In genomic region chr18:62281684-62282083, GRCh38 we compare ENCODE assay signal across 15 cellular contexts. TPM values are rescaled to one million over a fixed set of nuclear protein-coding genes. Genes with fewer than 3 reads are reported as not detected.
DNase-seq lines count a peak whose midpoint lies in the region; ATAC-seq, FAIRE-seq and TF ChIP-seq lines count a peak whose summit lies in the region.
"Had no signal": no experiment of that assay in that cellular context is flagged by ENCODE, and none has a peak within 500 bp of the region (broad histone marks: within the 10 kb centered on the region; RNA-seq: fewer than 3 reads in every experiment).

No MANE protein-coding gene starts in this region.

- intact Hi-C loops in gastrocnemius medialis (cut with DNase I; ENCODE audit: low total_unique reads): no loop called here

- H3K4me3 ChIP-seq in ACC112 (ENCODE audit: low read depth, low read length) (peak overlapping the region; percentile 55), gastrocnemius medialis (no peak overlapping the region)
- H3K4me3 ChIP-seq: Peyer's patch had no signal

- H3K79me2 ChIP-seq in ACC112 (ENCODE audit: control insufficient read depth, insufficient read depth, low read length, unreplicated experiment): no peaks in the 10 kb centered on the region

- ATAC-seq in gastrocnemius medialis: no peak
- no peak for ATAC-seq in GM21825 (IDR thresholded peaks at IDR 0.05; ENCODE audit: unreplicated experiment)
- no peak for ATAC-seq in HG02973 (IDR thresholded peaks at IDR 0.05; ENCODE audit: unreplicated experiment)
- ATAC-seq in HG03159 (IDR thresholded peaks at IDR 0.05; ENCODE audit: unreplicated experiment): no peak
- ATAC-seq: left colon, sciatic nerve had no signal

- no peaks in the 10 kb centered on the region for H3K9me3 Mint-ChIP-seq in HFFc6
- H3K9me3 Mint-ChIP-seq in activated naive CD8-positive, alpha-beta T cell (ENCODE audit: low read depth): no peaks in the 10 kb centered on the region
- H3K9me3 Mint-ChIP-seq: activated CD4-positive, alpha-beta memory T cell treated with anti-CD3 and anti-CD28 coated beads for 36 hours; stimulated activated naive CD8-positive, alpha-beta T cell treated with anti-CD3 and anti-CD28 coated beads, Interleukin-15, Interleukin-2, amounts not matched to agents 100 ng/mL and 50 ng/mL, for 24 hours had no signal

- FAIRE-seq in frontal cortex (lab: Jason Lieb, UNC): peak; percentile 40

- H3K27me3 Mint-ChIP-seq in HFFc6 (ENCODE audit: insufficient read depth): no peaks in the 10 kb centered on the region
- no peaks in the 10 kb centered on the region for H3K27me3 Mint-ChIP-seq in activated naive CD8-positive, alpha-beta T cell
- H3K27me3 Mint-ChIP-seq: activated CD4-positive, alpha-beta memory T cell treated with anti-CD3 and anti-CD28 coated beads for 36 hours; stimulated activated naive CD8-positive, alpha-beta T cell treated with anti-CD3 and anti-CD28 coated beads, Interleukin-15, Interleukin-2, amounts not matched to agents 100 ng/mL and 50 ng/mL, for 24 hours had no signal

- peak overlapping the region; percentile 45 for H3K27ac Mint-ChIP-seq in HFFc6
- H3K27ac Mint-ChIP-seq in activated naive CD8-positive, alpha-beta T cell: peak overlapping the region; percentile 41

- TF ChIP-seq CTCF in HFFc6 (IDR thresholded peaks at IDR 0.05) (no peak), gastrocnemius medialis (IDR thresholded peaks at IDR 0.05 in 4 of 5, conservative IDR thresholded peaks at IDR 0.05 in 1 of 5) (no peak)

- in situ Hi-C loops in gastrocnemius medialis (cut with MboI; ENCODE audit: low sequenced_read_pairs in 4 of 4): loop anchor here in 1 of 4 donors (25.0 kb wide), 1 partner anchor 281 kb away; no protein-coding TSS in a partner anchor

- peaks cover 46% of the 10 kb centered on the region for H3K4me1 Mint-ChIP-seq in HFFc6 (ENCODE audit: low read depth)
- H3K4me1 Mint-ChIP-seq in activated naive CD8-positive, alpha-beta T cell (ENCODE audit: low read depth): peaks cover 29% of the 10 kb centered on the region

- 0 out of 2 replicates have a peak, but pooled peaks cover 2% of the 10 kb centered on the region for H3K36me3 ChIP-seq in ACC112 (ENCODE audit: insufficient read depth, low read length)
- H3K36me3 ChIP-seq in gastrocnemius medialis: no peaks in the 10 kb centered on the region

- H3K4me3 Mint-ChIP-seq in HFFc6: peak overlapping the region; percentile 63
- H3K4me3 Mint-ChIP-seq in activated naive CD8-positive, alpha-beta T cell: no peak overlapping the region
- H3K4me3 Mint-ChIP-seq: activated CD4-positive, alpha-beta memory T cell treated with anti-CD3 and anti-CD28 coated beads for 36 hours had no signal

- H3K27me3 ChIP-seq in ACC112 (ENCODE audit: insufficient read depth, low read length): no peaks in the 10 kb centered on the region
- no peaks in the 10 kb centered on the region for H3K27me3 ChIP-seq in gastrocnemius medialis
- H3K27me3 ChIP-seq: Peyer's patch had no signal

- H3K27ac ChIP-seq in ACC112 (ENCODE audit: low read depth, low read length) (peak overlapping the region; percentile 89), gastrocnemius medialis (no peak overlapping the region)
- H3K27ac ChIP-seq: Peyer's patch had no signal

- TF ChIP-seq POLR2A in gastrocnemius medialis (IDR thresholded peaks at IDR 0.05): no peak

- H3K36me3 Mint-ChIP-seq in HFFc6 (ENCODE audit: low read depth): peaks cover 18% of the 10 kb centered on the region
- peaks cover 19% of the 10 kb centered on the region for H3K36me3 Mint-ChIP-seq in activated naive CD8-positive, alpha-beta T cell

- H2AFZ ChIP-seq in ACC112 (ENCODE audit: low read length, unreplicated experiment): no peak overlapping the region

- H3K4me1 ChIP-seq in ACC112 (ENCODE audit: control insufficient read depth, insufficient read depth, low read length, unreplicated experiment) (peaks cover 31% of the 10 kb centered on the region), gastrocnemius medialis (peaks cover 5 to 11% of the 10 kb centered on the region in 2 donors)
- H3K4me1 ChIP-seq: Peyer's patch had no signal

- no peaks in the 10 kb centered on the region for H3K9me3 ChIP-seq in gastrocnemius medialis
- H3K9me3 ChIP-seq: Peyer's patch had no signal

- peak; percentile 80 for DNase-seq in HFFc6
- DNase-seq in frontal cortex (ENCODE audit: low spot score in 2 of 2): no peak
- no peak for DNase-seq in gastrocnemius medialis
- DNase-seq: activated CD4-positive, alpha-beta memory T cell treated with anti-CD3 and anti-CD28 coated beads for 36 hours; COR-L47; cortex of kidney; left colon; Peyer's patch had no signal

RNA-seq across cellular contexts. Expression of gene TNFRSF11A, which starts 43.4 kb away (rescaled TPM):
- under 1 TPM in 1 of 6 experiments, not detected in 5; 0.05 TPM for total RNA-seq in HFFc6 (2021; fragmentation: NEBNext Ultra II Directional; extraction: Animal tissue kit (Norgen Biotek cat#: 25700))
- total RNA-seq in frontal cortex (0.82 TPM), gastrocnemius medialis (1 to 10 TPM in 3 of 4 donors, not detected in 1; 1.4 to 3.2 (median 1.8) TPM)
